23 cellular contexts compared by ENCODE assay signal in genomic region chr1:113950908-113951307, GRCh38.
"Had no signal": no experiment of that assay in that cellular context is flagged by ENCODE, and none has a peak within 500 bp of the region (broad histone marks: within the 10 kb centered on the region; RNA-seq: fewer than 3 reads in every experiment).

No MANE protein-coding gene starts in this region.

- H3K9me3 Mint-ChIP-seq: activated CD4-positive, alpha-beta T cell treated with anti-CD3 and anti-CD28 coated beads, Interleukin-2, amount 10 ng/mL, durations not matched to agents 7 days and 5 days; activated CD8-positive, alpha-beta T cell treated with anti-CD3 and anti-CD28 coated beads for 36 hours; mesothelial cell of epicardium; nephron progenitor cell; stimulated activated naive CD8-positive, alpha-beta T cell treated with anti-CD3 and anti-CD28 coated beads, Interleukin-15, Interleukin-2, amounts not matched to agents 100 ng/mL and 50 ng/mL, for 24 hours had no signal

- H3K27me3 ChIP-seq: esophagus squamous epithelium, gastrocnemius medialis, pancreas, right atrium auricular region, thyroid gland, upper lobe of right lung had no signal

- DNase-seq: activated CD4-positive, alpha-beta T cell treated with anti-CD3 and anti-CD28 coated beads, Interleukin-2, amount 10 ng/mL, durations not matched to agents 7 days and 5 days; activated CD8-positive, alpha-beta T cell treated with anti-CD3 and anti-CD28 coated beads for 36 hours; activated naive CD4-positive, alpha-beta T cell treated with Interleukin-2 at 50 U/mL for 16 hours; activated T-cell treated with anti-CD3 and anti-CD28 coated beads, Interleukin-2, amount 50 U/mL, for 1 hour; amygdala; cerebellar nuclear complex; esophagus squamous epithelium; gastrocnemius medialis; head of caudate nucleus; hypothalamus; left ventricle myocardium superior; mammary epithelial cell; nephron progenitor cell; pancreas; psoas muscle; stimulated activated CD4-positive, alpha-beta T cell treated with anti-CD3 and anti-CD28 coated beads, Interleukin-4, amount 100 ng/mL, for 24 hours; substantia nigra; thyroid gland; upper lobe of right lung had no signal

- H3K9me3 ChIP-seq: esophagus squamous epithelium, gastrocnemius medialis, pancreas, psoas muscle, right atrium auricular region, thyroid gland, upper lobe of right lung had no signal

- H3K4me3 Mint-ChIP-seq: activated CD4-positive, alpha-beta T cell treated with anti-CD3 and anti-CD28 coated beads, Interleukin-2, amount 10 ng/mL, durations not matched to agents 7 days and 5 days; activated CD8-positive, alpha-beta T cell treated with anti-CD3 and anti-CD28 coated beads for 36 hours; mesothelial cell of epicardium; nephron progenitor cell; stimulated activated naive CD8-positive, alpha-beta T cell treated with anti-CD3 and anti-CD28 coated beads, Interleukin-15, Interleukin-2, amounts not matched to agents 100 ng/mL and 50 ng/mL, for 24 hours had no signal

- H3K27ac Mint-ChIP-seq: activated CD4-positive, alpha-beta T cell treated with anti-CD3 and anti-CD28 coated beads, Interleukin-2, amount 10 ng/mL, durations not matched to agents 7 days and 5 days; mesothelial cell of epicardium; nephron progenitor cell had no signal

- H3K27ac ChIP-seq: coronary artery, esophagus squamous epithelium, gastrocnemius medialis, pancreas, psoas muscle, right atrium auricular region, thyroid gland, upper lobe of right lung had no signal

- H3K36me3 ChIP-seq: pancreas had no signal

- H3K27me3 Mint-ChIP-seq: activated CD4-positive, alpha-beta T cell treated with anti-CD3 and anti-CD28 coated beads, Interleukin-2, amount 10 ng/mL, durations not matched to agents 7 days and 5 days; activated CD8-positive, alpha-beta T cell treated with anti-CD3 and anti-CD28 coated beads for 36 hours; stimulated activated naive CD8-positive, alpha-beta T cell treated with anti-CD3 and anti-CD28 coated beads, Interleukin-15, Interleukin-2, amounts not matched to agents 100 ng/mL and 50 ng/mL, for 24 hours had no signal

- H3K4me3 ChIP-seq: coronary artery, esophagus squamous epithelium, gastrocnemius medialis, pancreas, psoas muscle, right atrium auricular region, thyroid gland, upper lobe of right lung had no signal

- FAIRE-seq: pancreas had no signal

- ATAC-seq: activated CD8-positive, alpha-beta T cell treated with anti-CD3 and anti-CD28 coated beads for 36 hours; gastrocnemius medialis; left ventricle myocardium superior; pancreas; psoas muscle; upper lobe of right lung had no signal
